8 cellular contexts compared by ENCODE assay signal in the genomic region with DNA sequence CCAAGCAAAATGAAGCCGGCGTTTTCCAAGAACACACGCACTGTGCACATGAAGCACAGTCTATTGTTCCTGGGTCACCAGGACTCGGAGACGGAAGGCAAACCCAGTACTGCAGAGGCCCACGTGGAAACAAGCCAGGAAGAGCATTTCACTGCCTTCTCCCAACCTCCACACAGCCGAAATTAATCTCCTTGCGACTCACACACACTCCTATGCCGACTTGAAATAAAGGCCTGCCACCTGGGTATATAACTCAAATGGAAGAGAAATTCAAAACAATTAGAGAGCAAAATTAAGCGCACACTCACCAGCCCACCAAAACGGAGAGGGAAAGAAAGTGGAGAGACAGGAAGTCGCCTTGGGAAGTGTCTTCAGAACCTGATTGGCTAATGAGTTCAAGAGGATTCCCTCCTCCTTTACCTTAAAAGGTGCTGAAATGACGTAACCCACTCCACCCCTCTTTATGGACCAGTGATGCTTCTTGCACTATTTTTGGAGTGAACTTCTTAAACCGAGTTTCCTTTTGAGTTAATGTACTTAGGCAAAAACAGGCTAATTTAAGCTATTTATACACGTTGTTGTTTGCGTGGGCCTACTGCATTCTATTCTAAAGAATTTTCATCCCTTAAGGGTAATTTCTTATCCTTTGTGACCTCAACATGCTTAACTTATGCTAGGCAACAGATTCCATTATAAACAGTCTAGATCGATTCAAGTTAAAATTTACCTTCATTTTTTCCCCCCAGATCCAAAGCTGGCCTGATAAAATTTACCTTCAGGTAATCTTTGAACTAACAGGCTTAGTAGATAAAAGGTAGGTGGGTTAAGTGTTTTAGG. TPM values are rescaled to one million over a fixed set of nuclear protein-coding genes. Genes with fewer than 3 reads are reported as not detected.
A peak's percentile ranks its signal among the peaks of the same experiment; 100 is the strongest.
DNase-seq lines count a peak whose midpoint lies in the region; ATAC-seq, FAIRE-seq and TF ChIP-seq lines count a peak whose summit lies in the region.

A gene with protein sequence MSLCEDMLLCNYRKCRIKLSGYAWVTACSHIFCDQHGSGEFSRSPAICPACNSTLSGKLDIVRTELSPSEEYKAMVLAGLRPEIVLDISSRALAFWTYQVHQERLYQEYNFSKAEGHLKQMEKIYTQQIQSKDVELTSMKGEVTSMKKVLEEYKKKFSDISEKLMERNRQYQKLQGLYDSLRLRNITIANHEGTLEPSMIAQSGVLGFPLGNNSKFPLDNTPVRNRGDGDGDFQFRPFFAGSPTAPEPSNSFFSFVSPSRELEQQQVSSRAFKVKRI (minus strand): TSS at position 334 of the 837 bp plus-strand sequence. CDS start 16,756 bp downstream, outside the sequence.

- H3K4me2 ChIP-seq in H1 (ENCODE audit: insufficient read depth in 1 of 2, low read depth in 2 of 2, low read length in 2 of 2), result peak within 1 kb of the TSS; percentile 61 to 64

- H2BK120ac ChIP-seq in H1 (replicated peaks; ENCODE audit: low read depth, low read length), result no peak within 1 kb of the TSS

- no peak for TF ChIP-seq EP300 in H1 (IDR thresholded peaks at IDR 0.05; ENCODE audit: borderline replicate concordance in 1 of 2, low read depth in 2 of 2, low read length in 2 of 2)

- peaks cover 2% of the 10 kb centered on the region for H3K27me3 Mint-ChIP-seq in activated CD8-positive, alpha-beta T cell treated with anti-CD3 and anti-CD28 coated beads for 36 hours

- no peaks in the 10 kb centered on the region for H3K79me1 ChIP-seq in H1 (ENCODE audit: low read depth, low read length)

- no peak within 1 kb of the TSS for H2BK20ac ChIP-seq in H1 (ENCODE audit: low read length)

- H2BK5ac ChIP-seq in H1 (ENCODE audit: low read depth, low read length), result peak within 1 kb of the TSS; percentile 75

- DNase-seq in Caki2 (ENCODE audit: low read depth) (peak; percentile 78), NCI-H774 (lab: John Stamatoyannopoulos, UW) (peak; percentile 85), H1 (ENCODE audit: low read depth in 1 of 2, low spot score in 2 of 2) (peak; percentile 13 to 61), lung (ENCODE audit: low spot score) (peak; percentile 75)
- peak; percentile 67 for DNase-seq in activated CD8-positive, alpha-beta T cell treated with anti-CD3 and anti-CD28 coated beads for 36 hours
- DNase-seq in stimulated activated CD8-positive, alpha-beta memory T cell treated with anti-CD3 and anti-CD28 coated beads, Interleukin-15, amount 100 ng/mL, for 48 hours (ENCODE audit: low read depth in 2 of 2), result peak; percentile 20 to 40

- no peak within 1 kb of the TSS for H3K23ac ChIP-seq in H1 (ENCODE audit: insufficient read length)

- H3K4me3 ChIP-seq in H1 (ENCODE audit: extremely low read depth in 1 of 4, insufficient read depth in 2 of 4, low read depth in 3 of 4, low read length in 4 of 4), result peak within 1 kb of the TSS; percentile 85 to 98 (median 94)
- peak within 1 kb of the TSS; percentile 72 for H3K4me3 ChIP-seq in lung

- peak within 1 kb of the TSS; percentile 93 for H3K27ac Mint-ChIP-seq in activated CD8-positive, alpha-beta T cell treated with anti-CD3 and anti-CD28 coated beads for 36 hours

- H3K9me3 Mint-ChIP-seq in activated CD8-positive, alpha-beta T cell treated with anti-CD3 and anti-CD28 coated beads for 36 hours, result no peaks in the 10 kb centered on the region

- H3K79me2 ChIP-seq in H1 (ENCODE audit: control insufficient read depth in 1 of 2, insufficient read depth in 2 of 2, low read length in 2 of 2), result peaks cover 23 to 53% of the 10 kb centered on the region in 2 experiments

- H3K4me3 Mint-ChIP-seq in activated CD8-positive, alpha-beta T cell treated with anti-CD3 and anti-CD28 coated beads for 36 hours, result peak within 1 kb of the TSS; percentile 97

- H3K36me3 Mint-ChIP-seq in activated CD8-positive, alpha-beta T cell treated with anti-CD3 and anti-CD28 coated beads for 36 hours (ENCODE audit: low read depth), result peaks cover 25% of the 10 kb centered on the region

- no peak for TF ChIP-seq RAD21 in H1 (IDR thresholded peaks at IDR 0.05 in 1 of 2, conservative IDR thresholded peaks at IDR 0.05 in 1 of 2; ENCODE audit: low read depth in 2 of 2, low read length in 2 of 2)

- 0 out of 2 replicates have a peak, but pooled peaks cover 2% of the 10 kb centered on the region for H3K23me2 ChIP-seq in H1 (ENCODE audit: low read depth, low read length)

- ATAC-seq in GM19452 (IDR thresholded peaks at IDR 0.05; ENCODE audit: unreplicated experiment) (peak; percentile 96), HG03571 (IDR thresholded peaks at IDR 0.05; ENCODE audit: unreplicated experiment) (peak; percentile 96), lung (ENCODE audit: insufficient read depth, low FRiP score) (peak; percentile 93)
- peak; percentile 99 for ATAC-seq in activated CD8-positive, alpha-beta T cell treated with anti-CD3 and anti-CD28 coated beads for 36 hours

- no peak within 1 kb of the TSS for H3K14ac ChIP-seq in H1 (ENCODE audit: insufficient read length)

- intact Hi-C loops in activated CD8-positive, alpha-beta T cell treated with anti-CD3 and anti-CD28 coated beads for 36 hours (cut with micrococcal nuclease), result loop anchor here (5.0 kb wide), 1 partner anchor 79 kb away; a partner anchor contains a TSS

- no peak within 1 kb of the TSS for H2AFZ ChIP-seq in H1 (ENCODE audit: low read length)

- no peak within 1 kb of the TSS for H4K91ac ChIP-seq in H1 (replicated peaks; ENCODE audit: insufficient read length, low read length)

- CTCF ChIA-PET in activated CD8-positive, alpha-beta T cell treated with anti-CD3 and anti-CD28 coated beads for 36 hours (lab: Charles Lee), result interaction anchor here (0.9 to 9.4 kb wide), 8 partner anchors 9 to 638 kb away, joined by 3 to 125 read pairs (median 3); a partner anchor contains a TSS
- CTCF ChIA-PET in H1 (lab: Charles Lee; ENCODE audit: partially characterized antibody), result interaction anchor here (0.5 to 1.0 kb wide), 4 partner anchors 7 to 27 kb away, joined by 3 read pairs; no protein-coding TSS in a partner anchor

- peaks cover 1 to 2% of the 10 kb centered on the region in 2 experiments for H4K20me1 ChIP-seq in H1 (replicated peaks in 1 of 2; ENCODE audit: control insufficient read depth in 1 of 2, insufficient read depth in 2 of 2, low read length in 2 of 2)

- H3K9me3 ChIP-seq in H1 (ENCODE audit: insufficient read depth in 2 of 2, low read depth in 1 of 2, low read length in 1 of 2) (no peaks in the 10 kb centered on the region), lung (ENCODE audit: control insufficient read depth in 2 of 2, insufficient read depth in 1 of 2, low read length in 1 of 2) (no peaks in the 10 kb centered on the region)

- peak within 1 kb of the TSS; percentile 81; the same call in 1 of the 2 replicates for H4K8ac ChIP-seq in H1 (ENCODE audit: extremely low read depth, insufficient read depth, low read length)

- H3K56ac ChIP-seq in H1 (replicated peaks; ENCODE audit: insufficient read length, low read depth, low read length), result peak within 1 kb of the TSS; percentile 71

- no peak within 1 kb of the TSS for H2BK15ac ChIP-seq in H1 (ENCODE audit: low read length)

- H3K4ac ChIP-seq in H1 (replicated peaks; ENCODE audit: insufficient read length, low read depth, low read length), result no peak within 1 kb of the TSS

- H2BK12ac ChIP-seq in H1 (ENCODE audit: low read depth, low read length), result peak within 1 kb of the TSS; percentile 82

- H3K18ac ChIP-seq in H1 (ENCODE audit: extremely low read depth, low read length), result peak within 1 kb of the TSS; percentile 81

- H3K4me1 Mint-ChIP-seq in activated CD8-positive, alpha-beta T cell treated with anti-CD3 and anti-CD28 coated beads for 36 hours (ENCODE audit: low read depth), result peaks cover 32% of the 10 kb centered on the region

- in situ Hi-C loops in Caki2 (cut with HindIII; ENCODE audit: low pct_unique_long_range_greater_than_20kb, low sequenced_read_pairs), result no loop called here

- peak; percentile 81 to 99 for TF ChIP-seq POLR2A in H1 (IDR thresholded peaks at IDR 0.05; ENCODE audit: control extremely low read depth in 1 of 2, low read depth in 2 of 2, low read length in 2 of 2)

- peak within 1 kb of the TSS; percentile 76 for H2AK5ac ChIP-seq in H1 (ENCODE audit: low read depth, low read length)

- H3K27me3 ChIP-seq in H1 (replicated peaks in 1 of 4; ENCODE audit: control insufficient read depth in 3 of 4, extremely low read depth in 1 of 4, insufficient read depth in 3 of 4, low read length in 3 of 4) (no peaks in the 10 kb centered on the region), lung (ENCODE audit: control insufficient read depth, insufficient read depth) (no peaks in the 10 kb centered on the region)

- peak within 1 kb of the TSS; percentile 88 to 98 (median 94) for H3K9ac ChIP-seq in H1 (replicated peaks in 1 of 4; ENCODE audit: extremely low read depth in 1 of 4, low read depth in 3 of 4, low read length in 3 of 4)

- peak within 1 kb of the TSS; percentile 16 for H4K5ac ChIP-seq in H1 (ENCODE audit: insufficient read length, low read depth, low read length)

- no peak for TF ChIP-seq CTCF in activated CD8-positive, alpha-beta T cell treated with anti-CD3 and anti-CD28 coated beads for 36 hours (IDR thresholded peaks at IDR 0.05)
- TF ChIP-seq CTCF in H1 (IDR thresholded peaks at IDR 0.05; ENCODE audit: control extremely low read depth in 1 of 3, insufficient read depth in 1 of 3, low read depth in 1 of 3, low read length in 3 of 3) (no peak), lung (IDR thresholded peaks at IDR 0.05; ENCODE audit: control extremely low read depth, extremely low read depth) (no peak)

- POLR2A ChIA-PET in activated CD8-positive, alpha-beta T cell treated with anti-CD3 and anti-CD28 coated beads for 36 hours (lab: Charles Lee), result interaction anchor here (1.3 to 4.7 kb wide), 3 partner anchors 9 to 348 kb away, joined by 4 to 40 read pairs (median 9); a partner anchor contains a TSS
- POLR2A ChIA-PET in H1 (lab: Charles Lee; ENCODE audit: partially characterized antibody), result interaction anchor here (0.6 to 10.1 kb wide), 15 partner anchors 8 to 348 kb away, joined by 3 to 215 read pairs (median 4); a partner anchor contains a TSS

- 5% methylated on average over 17 of the region's 17 CpGs; no CpG with 5 or more reads in 1 of the 2 experiments for WGBS in H1 (ENCODE audit: extremely low coverage in 1 of 2, insufficient coverage in 1 of 2, insufficient read length in 1 of 2, insufficient replicate concordance in 2 of 2, low coverage in 1 of 2, low lambda C conversion rate in 2 of 2, missing lambda C conversion rate in 1 of 2), 2 experiments
- 3% methylated on average over 17 of the region's 17 CpGs for WGBS in lung, 2 donors

- peaks cover 0 to 3% (median 0%) of the 10 kb centered on the region in 4 experiments; a peak in 3 of 7 replicates for H3K4me1 ChIP-seq in H1 (replicated peaks in 1 of 4; ENCODE audit: control insufficient read depth in 3 of 4, insufficient read depth in 4 of 4, low read length in 3 of 4)
- no peaks in the 10 kb centered on the region for H3K4me1 ChIP-seq in lung (ENCODE audit: control insufficient read depth in 2 of 2, insufficient read depth in 2 of 2, low read length in 2 of 2)

- FAIRE-seq in H1 (lab: Jason Lieb, UNC), result peak; percentile 98

- H3K36me3 ChIP-seq in H1 (ENCODE audit: control insufficient read depth in 2 of 4, insufficient read depth in 4 of 4, low read length in 3 of 4), result peaks cover 0 to 11% (median 8%) of the 10 kb centered on the region in 4 experiments; a peak in 5 of 8 replicates
- H3K36me3 ChIP-seq in lung (ENCODE audit: control insufficient read depth in 2 of 2, insufficient read depth in 2 of 2, low read length in 2 of 2), result peaks cover 0 to 2% of the 10 kb centered on the region in 2 donors

- H3K27ac ChIP-seq in H1 (ENCODE audit: low read depth, low read length) (peak within 1 kb of the TSS; percentile 87), lung (ENCODE audit: low read depth in 1 of 2, low read length in 1 of 2) (peak within 1 kb of the TSS; percentile 91 to 94)

RNA-seq across cellular contexts. Expression of the gene that starts here (rescaled TPM):
- total RNA-seq in Caki2 (2014; rRNA removed; shearing (Covaris generic); ENCODE audit: low replicate concordance), result 58.6 and 79.1 TPM in 2 replicates
- 10 to 100 TPM; 79.0 to 82.7 TPM for total RNA-seq in activated CD8-positive, alpha-beta T cell treated with anti-CD3 and anti-CD28 coated beads for 36 hours
- 156 and 173 TPM in 2 replicates for total RNA-seq in H1 (2021; fragmentation: NEBNext Ultra II Directional; extraction: Animal tissue kit (Norgen Biotek cat#: 25700))
- 180 and 277 TPM in 2 replicates for polyA plus RNA-seq in H1 (2011; rRNA removed)
- 237 TPM for polyA plus RNA-seq in H1 (2011; cell fraction: cytosol; rRNA removed)
- 78.5 TPM for polyA plus RNA-seq in H1 (2011; cell fraction: nucleus; rRNA removed)
- polyA plus RNA-seq in H1 (2012, experiment 1 of 2), result 150 to 356 TPM (median 172 TPM) in 4 replicates
- polyA plus RNA-seq in H1 (2012, experiment 2 of 2), result 61.9 TPM
- 174 TPM for polyA plus RNA-seq in H1 (2013, experiment 1 of 2)
- polyA plus RNA-seq in H1 (2013, experiment 2 of 2), result 170 TPM
- 213 and 223 TPM in 2 replicates for polyA minus RNA-seq in H1 (2011; rRNA and poly(A)+ RNA removed)
- 99.5 TPM for polyA minus RNA-seq in H1 (2011; cell fraction: cytosol; rRNA and poly(A)+ RNA removed)
- 119 TPM for polyA minus RNA-seq in H1 (2011; cell fraction: nucleus; rRNA and poly(A)+ RNA removed)
- total RNA-seq in lung, result 10 to 100 TPM; 28.9 to 89.1 TPM
- polyA plus RNA-seq in lung, result 10 to 100 TPM; 30.1 to 61.2 TPM

Comparison
In these comparisons a context has a peak if more than half of its experiments do, and no peak if none do; other contexts are left out.
1. Peak in every context shown above with its lines: DNase-seq, ATAC-seq, H3K4me3 ChIP-seq and H3K27ac ChIP-seq.
2. DNase-seq: peak in every context shown above with its lines; median percentile 85 in NCI-H774; 78 in Caki2; 75 in lung; 67 in activated CD8-positive, alpha-beta T cell treated with anti-CD3 and anti-CD28 coated beads for 36 hours; 37 in H1; 30 in stimulated activated CD8-positive, alpha-beta memory T cell treated with anti-CD3 and anti-CD28 coated beads, Interleukin-15, amount 100 ng/mL, for 48 hours.